ENCODE assay signal across 8 cellular contexts in the genomic region with DNA sequence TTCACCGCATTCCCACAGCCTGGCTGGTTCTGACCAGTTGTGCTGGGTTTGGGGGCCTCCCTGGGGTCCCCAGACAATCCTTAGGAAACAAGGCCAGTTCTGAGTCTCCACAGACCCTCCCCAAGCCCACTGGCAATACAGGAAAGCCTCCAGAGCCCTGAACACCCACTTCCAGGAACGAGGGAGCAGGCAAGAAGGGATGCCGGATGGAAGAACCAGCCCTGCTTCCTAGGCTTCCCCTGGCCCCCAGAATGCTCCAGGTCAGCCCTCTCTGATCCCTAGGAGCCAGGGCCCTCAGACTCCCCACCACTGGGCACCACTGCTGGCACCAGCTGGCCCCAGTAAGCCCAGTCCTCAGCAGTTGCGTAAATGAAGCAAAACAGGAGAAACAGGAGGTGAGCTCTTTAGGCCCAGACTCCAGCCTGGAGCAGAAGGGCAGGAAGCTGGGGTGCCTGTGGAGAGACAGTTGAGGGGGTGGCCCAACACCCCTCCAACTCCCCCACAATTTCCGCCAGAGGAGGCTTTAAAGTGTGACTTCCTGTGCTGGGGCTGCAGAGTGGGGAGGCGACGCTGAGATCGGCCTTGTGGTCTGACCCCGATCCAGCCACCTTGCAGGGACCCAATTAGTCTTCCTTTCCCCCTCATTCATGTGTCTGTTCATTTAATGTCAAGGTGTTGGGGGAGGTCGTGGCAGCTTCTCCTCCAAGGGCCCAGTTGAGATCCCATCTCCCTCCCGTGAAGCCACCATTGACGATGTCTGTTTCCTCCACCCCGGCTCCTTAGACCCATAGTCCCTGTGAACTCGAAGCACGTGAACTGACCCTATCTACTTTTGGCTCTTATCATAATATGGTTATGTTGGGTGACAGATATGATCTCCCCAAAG. TPM values are rescaled to one million over a fixed set of nuclear protein-coding genes. Genes with fewer than 3 reads are reported as not detected.
DNase-seq lines count a peak whose midpoint lies in the region; ATAC-seq and TF ChIP-seq lines count a peak whose summit lies in the region.

No MANE protein-coding gene starts in this region.

- intact Hi-C loops in natural killer cell (cut with micrococcal nuclease), result loop anchor here (1.0 to 5.0 kb wide), 5 partner anchors 30 to 270 kb away; a partner anchor contains a TSS

- H3K27me3 Mint-ChIP-seq in H9 (ENCODE audit: low read depth) (no peaks in the 10 kb centered on the region; the same call in 1 of the 2 replicates), natural killer cell (ENCODE audit: low read depth in 2 of 2) (no peaks in the 10 kb centered on the region)

- DNase-seq in H9, result no peak
- peak; percentile 56 for DNase-seq in T-helper 9 cell
- DNase-seq in natural killer cell, result peak; percentile 71
- no peak for DNase-seq in inferior parietal cortex (ENCODE audit: extremely low spot score)
- no peak for DNase-seq in RPMI8226
- DNase-seq in NCI-H1105 treated with DMSO at 0.1 percent for 48 hours (lab: John Stamatoyannopoulos, UW), result no peak

- H3K9me3 ChIP-seq in H9 (ENCODE audit: control insufficient read depth, low read depth, low read length) (no peaks in the 10 kb centered on the region), duodenal mucosa (ENCODE audit: control insufficient read depth in 1 of 2, low read length in 2 of 2) (no peaks in the 10 kb centered on the region)

- peaks cover 28% of the 10 kb centered on the region for H3K23me2 ChIP-seq in H9 (ENCODE audit: insufficient read length, low read depth, low read length, poor library complexity, severe bottlenecking)

- H2AFZ ChIP-seq in H9 (ENCODE audit: low read length), result no peak overlapping the region

- H3K27ac ChIP-seq in H9 (ENCODE audit: insufficient read length, low read depth, low read length), result peak overlapping the region; percentile 13
- peak overlapping the region; percentile 98 for H3K27ac ChIP-seq in duodenal mucosa (ENCODE audit: low read depth, low read length)

- peaks cover 20 to 35% (median 33%) of the 10 kb centered on the region in 3 experiments; a peak in 6 of 7 replicates for H3K36me3 Mint-ChIP-seq in H9 (ENCODE audit: insufficient read depth in 1 of 3, low read depth in 3 of 3)
- peaks cover 7% of the 10 kb centered on the region for H3K36me3 Mint-ChIP-seq in natural killer cell

- no peaks in the 10 kb centered on the region for H3K9me3 Mint-ChIP-seq in H9
- H3K9me3 Mint-ChIP-seq in natural killer cell, result no peaks in the 10 kb centered on the region

- H3T11ph ChIP-seq in H9 (ENCODE audit: low read length), result no peak overlapping the region

- peak overlapping the region; percentile 66 for H3K14ac ChIP-seq in H9 (ENCODE audit: insufficient read depth, low read length)

- H2BK15ac ChIP-seq in H9 (ENCODE audit: low read depth, low read length), result 0 out of 2 replicates have a peak overlapping the region, but pooled peaks have one; percentile 9

- ATAC-seq in natural killer cell, result peak; percentile 41 to 73 (median 70)
- ATAC-seq in HG02642 (IDR thresholded peaks at IDR 0.05; ENCODE audit: poor library complexity, unreplicated experiment), result no peak

- peaks cover 25 to 28% of the 10 kb centered on the region in 2 experiments for H3K4me1 Mint-ChIP-seq in H9
- H3K4me1 Mint-ChIP-seq in natural killer cell, result peaks cover 12 to 45% of the 10 kb centered on the region in 2 donors

- H3K4ac ChIP-seq in H9 (ENCODE audit: low read depth, low read length), result peak overlapping the region; percentile 15; the same call in 1 of the 2 replicates

- peak overlapping the region; percentile 32 for H4K91ac ChIP-seq in H9 (ENCODE audit: insufficient read length, low read depth, low read length)

- H3K23ac ChIP-seq in H9 (ENCODE audit: insufficient read length, low read depth, low read length), result no peak overlapping the region

- no peaks in the 10 kb centered on the region for H3K79me1 ChIP-seq in H9 (ENCODE audit: insufficient read depth, low read depth, low read length, poor library complexity, severe bottlenecking)

- no CpG with 5 or more reads among the region's 15 CpGs for WGBS in H9 (ENCODE audit: extremely low coverage, insufficient read length, low lambda C conversion rate)

- H2BK120ac ChIP-seq in H9 (ENCODE audit: low read depth, low read length, poor library complexity, severe bottlenecking), result no peak overlapping the region

- peak overlapping the region; percentile 41 for H3K4me2 ChIP-seq in H9 (ENCODE audit: insufficient read depth, insufficient read length, low read length)

- peaks cover 32% of the 10 kb centered on the region; the same call in 1 of the 2 replicates for H3K79me2 ChIP-seq in H9 (ENCODE audit: insufficient read depth, low read length)

- H3K4me1 ChIP-seq in H9 (ENCODE audit: insufficient read depth, low read length) (peaks cover 34% of the 10 kb centered on the region), duodenal mucosa (ENCODE audit: control insufficient read depth in 1 of 2, insufficient read depth in 2 of 2, low read length in 2 of 2) (peaks cover 73% of the 10 kb centered on the region in 2 donors)

- H4K5ac ChIP-seq in H9 (ENCODE audit: insufficient read length, low read depth, low read length), result no peak overlapping the region

- H3K27me3 ChIP-seq in H9 (ENCODE audit: insufficient read depth, low read length), result no peaks in the 10 kb centered on the region
- H3K27me3 ChIP-seq in duodenal mucosa (ENCODE audit: control insufficient read depth in 1 of 2, insufficient read depth in 2 of 2, low read length in 2 of 2), result no peaks in the 10 kb centered on the region

- H3K27ac Mint-ChIP-seq in H9 (no peak overlapping the region; a peak in 5 of 7 replicates), natural killer cell (no peak overlapping the region)

- no peak overlapping the region for H2BK12ac ChIP-seq in H9 (ENCODE audit: insufficient read length, low read depth, low read length)

- no peak overlapping the region for H2BK20ac ChIP-seq in H9 (ENCODE audit: low read depth, low read length, poor library complexity, severe bottlenecking)

- H4K8ac ChIP-seq in H9 (replicated peaks; ENCODE audit: insufficient read length, low read depth, low read length), result no peak overlapping the region

- H3K36me3 ChIP-seq in duodenal mucosa (ENCODE audit: control insufficient read depth in 1 of 2, insufficient read depth in 2 of 2, low read length in 2 of 2), result peaks cover 27 to 35% of the 10 kb centered on the region in 2 donors

- H3K4me3 Mint-ChIP-seq in H9, result peak overlapping the region in 1 of 2 experiments; percentile 76
- no peak overlapping the region for H3K4me3 Mint-ChIP-seq in natural killer cell

- no peak for TF ChIP-seq CTCF in H9 (conservative IDR thresholded peaks at IDR 0.05)
- no peak for TF ChIP-seq CTCF in natural killer cell (IDR thresholded peaks at IDR 0.05)

- H3K18ac ChIP-seq in H9 (ENCODE audit: insufficient read length, low read depth, low read length), result peak overlapping the region; percentile 41

- no peak overlapping the region for H2AK5ac ChIP-seq in H9 (ENCODE audit: insufficient read length, low read length)

- peak overlapping the region; percentile 92 to 96 for H3K4me3 ChIP-seq in duodenal mucosa (ENCODE audit: low read depth in 1 of 2, low read length in 2 of 2)

- no peaks in the 10 kb centered on the region for H4K20me1 ChIP-seq in H9 (ENCODE audit: control insufficient read depth, insufficient read depth, insufficient read length)

- no peak overlapping the region for H3K56ac ChIP-seq in H9 (ENCODE audit: insufficient read length, low read depth, low read length)

- H3K9ac ChIP-seq in H9 (ENCODE audit: extremely low read depth, insufficient read length, low read length), result peak overlapping the region; percentile 23
- H3K9ac ChIP-seq in duodenal mucosa (ENCODE audit: low read depth in 1 of 2, low read length in 2 of 2), result peak overlapping the region; percentile 100

- H2BK5ac ChIP-seq in H9 (ENCODE audit: insufficient read length, low read length), result no peak overlapping the region

RNA-seq across cellular contexts. Expression of a gene that starts 4.8 kb away (rescaled TPM):
- total RNA-seq in H9 (2021) (55.9 and 59.9 TPM in 2 replicates), natural killer cell (100 to 1,000 TPM in 1 of 3 donors, 10 to 100 TPM in 2; 75.7 to 116 (median 87.3) TPM)

RNA-seq across cellular contexts. Expression of a gene that starts 26.6 kb away (rescaled TPM):
- total RNA-seq in H9 (2021), result 17.7 and 20.0 TPM in 2 replicates
- total RNA-seq in natural killer cell, result not detected

RNA-seq across cellular contexts. Expression of a gene that starts 38.3 kb away (rescaled TPM):
- total RNA-seq in H9 (2021) (104 and 111 TPM in 2 replicates), natural killer cell (1 to 10 TPM; 1.5 to 3.0 (median 1.5) TPM)

RNA-seq across cellular contexts. Expression of a gene that starts 46.9 kb away (rescaled TPM):
- total RNA-seq in H9 (2021) (3.4 and 4.8 TPM in 2 replicates), natural killer cell (1 to 10 TPM; 3.7 to 5.8 (median 4.4) TPM)

Comparison
In these comparisons a context has a peak if more than half of its experiments do, and no peak if none do; other contexts are left out.
1. DNase-seq: peak in T-helper 9 cell (single experiment) and natural killer cell (single experiment); none in H9 (single experiment), inferior parietal cortex (single experiment), RPMI8226 (single experiment) and NCI-H1105 treated with DMSO at 0.1 percent for 48 hours (single experiment).
2. RNA of a gene that starts 26.6 kb away (total RNA-seq): 17.7 to 20.0 TPM in H9; not detected in natural killer cell; every median in the first group is over 10 times any median in the second.
3. RNA of a gene that starts 38.3 kb away (total RNA-seq): 104 to 111 TPM in H9; 1.5 to 3.0 TPM in natural killer cell; every median in the first group is over 10 times any median in the second.